In the genomic region with DNA sequence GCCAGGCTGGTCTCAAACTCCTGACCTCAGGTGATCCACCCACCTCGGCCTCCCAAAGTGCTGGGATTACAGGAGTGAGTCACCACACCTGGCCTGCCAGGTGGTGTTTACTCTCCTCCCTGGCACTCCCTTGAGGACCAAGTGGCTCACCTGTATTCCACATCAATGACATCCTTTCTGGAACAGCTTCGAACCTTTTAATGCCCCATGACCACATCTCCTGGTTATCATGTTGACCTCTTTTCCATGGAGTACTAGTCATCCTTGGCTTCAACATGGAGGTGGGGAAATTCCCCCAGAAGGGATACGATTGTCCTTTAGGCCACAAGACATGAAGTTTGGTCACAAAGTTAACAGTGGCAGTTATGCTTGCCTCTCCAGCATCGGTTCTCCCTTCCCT, we compare ENCODE assay signal across 19 cellular contexts.
"Had no signal": no experiment of that assay in that cellular context is flagged by ENCODE, and none has a peak within 500 bp of the region (broad histone marks: within the 10 kb centered on the region; RNA-seq: fewer than 3 reads in every experiment).

No MANE protein-coding gene starts in this region.

- ATAC-seq: heart right ventricle; left lobe of liver; psoas muscle; right lobe of liver; stimulated activated effector memory CD8-positive, alpha-beta T cell treated with anti-CD3 and anti-CD28 coated beads, Interleukin-12 subunit alpha, Interleukin-12 subunit beta, amount 100 ng/mL, for 72 hours; upper lobe of right lung had no signal

- DNase-seq: cortex of kidney; dorsolateral prefrontal cortex; effector CD8-positive, alpha-beta T cell; heart right ventricle; hypothalamus; kidney glomerular epithelial cell; psoas muscle; retina; right lobe of liver; stimulated activated CD4-positive, alpha-beta T cell treated with anti-CD3 and anti-CD28 coated beads, Interleukin-4, amount 100 ng/mL, for 1 hour; stimulated activated CD8-positive, alpha-beta memory T cell treated with anti-CD3 and anti-CD28 coated beads, Interleukin-4, amount 100 ng/mL, for 48 hours; upper lobe of right lung had no signal

- H3K9me3 ChIP-seq: right lobe of liver, upper lobe of right lung, vagina had no signal

- H3K36me3 ChIP-seq: heart right ventricle, right lobe of liver, tibial nerve, upper lobe of right lung, vagina had no signal

- H3K4me3 ChIP-seq: dorsolateral prefrontal cortex, heart right ventricle, psoas muscle, right lobe of liver, tibial nerve, upper lobe of right lung, vagina had no signal

- H3K27me3 ChIP-seq: heart right ventricle, right lobe of liver, tibial nerve, upper lobe of right lung, vagina had no signal

- H3K4me1 ChIP-seq: parathyroid adenoma, right lobe of liver had no signal

- H3K27ac ChIP-seq: dorsolateral prefrontal cortex, heart right ventricle, parathyroid adenoma, psoas muscle, right lobe of liver, tibial nerve, upper lobe of right lung, vagina had no signal

- FAIRE-seq: frontal cortex, islet of Langerhans had no signal
